ENCODE assay signal across 2 cellular contexts in genomic region chr12:49538740-49539403, GRCh38.
TF ChIP-seq lines count a peak whose summit lies in the region.

KCNH3 (plus strand) TSS chr12:49539030; CDS start chr12:49539417, 387 bp downstream.

TF ChIP-seq in HCT116, 20 proteins besides CTCF, POLR2A, EP300 and RAD21:
- no peak for TF ChIP-seq SIN3A (IDR thresholded peaks at IDR 0.05; ENCODE audit: low read depth)
- no peak for TF ChIP-seq REST (IDR thresholded peaks at IDR 0.05; ENCODE audit: low read depth)
- TF ChIP-seq CEBPB (IDR thresholded peaks at IDR 0.05; ENCODE audit: low read depth) = no peak
- TF ChIP-seq YY1 (IDR thresholded peaks at IDR 0.05; ENCODE audit: extremely low read depth, insufficient replicate concordance, low read depth, low read length) = no peak
- TF ChIP-seq ZFX (IDR thresholded peaks at IDR 0.05) = peak; percentile 29; the same call in 1 of the 2 replicates
- TF ChIP-seq JUND (IDR thresholded peaks at IDR 0.05) = no peak
- TF ChIP-seq ELF1 (IDR thresholded peaks at IDR 0.05; ENCODE audit: borderline replicate concordance, low read depth) = no peak
- no peak for TF ChIP-seq SP1 (IDR thresholded peaks at IDR 0.05; ENCODE audit: low read depth)
- no peak for TF ChIP-seq CBX3 (IDR thresholded peaks at IDR 0.05; ENCODE audit: low read depth)
- TF ChIP-seq, protein P1, sequence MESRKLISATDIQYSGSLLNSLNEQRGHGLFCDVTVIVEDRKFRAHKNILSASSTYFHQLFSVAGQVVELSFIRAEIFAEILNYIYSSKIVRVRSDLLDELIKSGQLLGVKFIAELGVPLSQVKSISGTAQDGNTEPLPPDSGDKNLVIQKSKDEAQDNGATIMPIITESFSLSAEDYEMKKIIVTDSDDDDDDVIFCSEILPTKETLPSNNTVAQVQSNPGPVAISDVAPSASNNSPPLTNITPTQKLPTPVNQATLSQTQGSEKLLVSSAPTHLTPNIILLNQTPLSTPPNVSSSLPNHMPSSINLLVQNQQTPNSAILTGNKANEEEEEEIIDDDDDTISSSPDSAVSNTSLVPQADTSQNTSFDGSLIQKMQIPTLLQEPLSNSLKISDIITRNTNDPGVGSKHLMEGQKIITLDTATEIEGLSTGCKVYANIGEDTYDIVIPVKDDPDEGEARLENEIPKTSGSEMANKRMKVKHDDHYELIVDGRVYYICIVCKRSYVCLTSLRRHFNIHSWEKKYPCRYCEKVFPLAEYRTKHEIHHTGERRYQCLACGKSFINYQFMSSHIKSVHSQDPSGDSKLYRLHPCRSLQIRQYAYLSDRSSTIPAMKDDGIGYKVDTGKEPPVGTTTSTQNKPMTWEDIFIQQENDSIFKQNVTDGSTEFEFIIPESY (IDR thresholded peaks at IDR 0.05; ENCODE audit: extremely low read depth, insufficient replicate concordance, low read length) = no peak
- TF ChIP-seq, protein P2, sequence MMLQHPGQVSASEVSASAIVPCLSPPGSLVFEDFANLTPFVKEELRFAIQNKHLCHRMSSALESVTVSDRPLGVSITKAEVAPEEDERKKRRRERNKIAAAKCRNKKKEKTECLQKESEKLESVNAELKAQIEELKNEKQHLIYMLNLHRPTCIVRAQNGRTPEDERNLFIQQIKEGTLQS (IDR thresholded peaks at IDR 0.05) = no peak
- TF ChIP-seq EZH2phosphoT487 (IDR thresholded peaks at IDR 0.05; ENCODE audit: borderline replicate concordance) = no peak
- no peak for TF ChIP-seq ZNF274 (IDR thresholded peaks at IDR 0.05; ENCODE audit: low read depth, low read length)
- no peak for TF ChIP-seq SRF (IDR thresholded peaks at IDR 0.05; ENCODE audit: low read depth)
- no peak for TF ChIP-seq EZH2 (IDR thresholded peaks at IDR 0.05)
- peak; percentile 35 for TF ChIP-seq POLR2AphosphoS5 (IDR thresholded peaks at IDR 0.05; ENCODE audit: low read depth, low read length)
- TF ChIP-seq FOSL1 (IDR thresholded peaks at IDR 0.05; ENCODE audit: low read depth) = no peak
- TF ChIP-seq EGR1 (IDR thresholded peaks at IDR 0.05; ENCODE audit: low read depth) = no peak; the same call in 1 of the 2 replicates
- TF ChIP-seq, protein P3, sequence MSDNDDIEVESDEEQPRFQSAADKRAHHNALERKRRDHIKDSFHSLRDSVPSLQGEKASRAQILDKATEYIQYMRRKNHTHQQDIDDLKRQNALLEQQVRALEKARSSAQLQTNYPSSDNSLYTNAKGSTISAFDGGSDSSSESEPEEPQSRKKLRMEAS (IDR thresholded peaks at IDR 0.05) = peak; percentile 22; the same call in 1 of the 2 replicates
- TF ChIP-seq TCF7L2 (IDR thresholded peaks at IDR 0.05; ENCODE audit: borderline replicate concordance, extremely low read depth, insufficient read depth, insufficient read length) = peak; percentile 13

TF ChIP-seq in K562, 482 proteins besides CTCF, POLR2A, EP300 and RAD21:
- TF ChIP-seq ZFP91 (CRISPR knock-in tag; IDR thresholded peaks at IDR 0.05) = peak; percentile 94
- 0 out of 2 replicates have a peak, but pooled peaks have one; percentile 30 for TF ChIP-seq MXI1 (IDR thresholded peaks at IDR 0.05; ENCODE audit: low read depth, low read length)
- TF ChIP-seq SOX6 (IDR thresholded peaks at IDR 0.05) = no peak
- TF ChIP-seq EGR1 (conservative IDR thresholded peaks at IDR 0.05) = peak; percentile 65
- TF ChIP-seq NFYB (IDR thresholded peaks at IDR 0.05; ENCODE audit: extremely low read depth, insufficient read length) = no peak
- TF ChIP-seq FOXM1 (IDR thresholded peaks at IDR 0.05; ENCODE audit: low read depth) = no peak
- TF ChIP-seq FOXM1 (CRISPR knock-in tag; IDR thresholded peaks at IDR 0.05; ENCODE audit: low read depth) = no peak
- TF ChIP-seq BACH1 (tag; IDR thresholded peaks at IDR 0.05) = no peak
- no peak for TF ChIP-seq ZNF408 (CRISPR knock-in tag; IDR thresholded peaks at IDR 0.05; ENCODE audit: low read depth)
- no peak for TF ChIP-seq CEBPZ (IDR thresholded peaks at IDR 0.05; ENCODE audit: borderline replicate concordance, low read depth, low read length)
- TF ChIP-seq MIER1 (IDR thresholded peaks at IDR 0.05; ENCODE audit: low read depth) = no peak
- TF ChIP-seq ZNF140 (CRISPR knock-in tag; IDR thresholded peaks at IDR 0.05) = no peak
- TF ChIP-seq RFX1 (IDR thresholded peaks at IDR 0.05) = peak; percentile 91
- no peak for TF ChIP-seq GABPB1 (CRISPR knock-in tag; IDR thresholded peaks at IDR 0.05)
- no peak for TF ChIP-seq PTTG1 (tag; IDR thresholded peaks at IDR 0.05; ENCODE audit: low read depth)
- no peak for TF ChIP-seq SRSF3 (IDR thresholded peaks at IDR 0.05; ENCODE audit: insufficient read depth, low read length)
- TF ChIP-seq, protein P4, sequence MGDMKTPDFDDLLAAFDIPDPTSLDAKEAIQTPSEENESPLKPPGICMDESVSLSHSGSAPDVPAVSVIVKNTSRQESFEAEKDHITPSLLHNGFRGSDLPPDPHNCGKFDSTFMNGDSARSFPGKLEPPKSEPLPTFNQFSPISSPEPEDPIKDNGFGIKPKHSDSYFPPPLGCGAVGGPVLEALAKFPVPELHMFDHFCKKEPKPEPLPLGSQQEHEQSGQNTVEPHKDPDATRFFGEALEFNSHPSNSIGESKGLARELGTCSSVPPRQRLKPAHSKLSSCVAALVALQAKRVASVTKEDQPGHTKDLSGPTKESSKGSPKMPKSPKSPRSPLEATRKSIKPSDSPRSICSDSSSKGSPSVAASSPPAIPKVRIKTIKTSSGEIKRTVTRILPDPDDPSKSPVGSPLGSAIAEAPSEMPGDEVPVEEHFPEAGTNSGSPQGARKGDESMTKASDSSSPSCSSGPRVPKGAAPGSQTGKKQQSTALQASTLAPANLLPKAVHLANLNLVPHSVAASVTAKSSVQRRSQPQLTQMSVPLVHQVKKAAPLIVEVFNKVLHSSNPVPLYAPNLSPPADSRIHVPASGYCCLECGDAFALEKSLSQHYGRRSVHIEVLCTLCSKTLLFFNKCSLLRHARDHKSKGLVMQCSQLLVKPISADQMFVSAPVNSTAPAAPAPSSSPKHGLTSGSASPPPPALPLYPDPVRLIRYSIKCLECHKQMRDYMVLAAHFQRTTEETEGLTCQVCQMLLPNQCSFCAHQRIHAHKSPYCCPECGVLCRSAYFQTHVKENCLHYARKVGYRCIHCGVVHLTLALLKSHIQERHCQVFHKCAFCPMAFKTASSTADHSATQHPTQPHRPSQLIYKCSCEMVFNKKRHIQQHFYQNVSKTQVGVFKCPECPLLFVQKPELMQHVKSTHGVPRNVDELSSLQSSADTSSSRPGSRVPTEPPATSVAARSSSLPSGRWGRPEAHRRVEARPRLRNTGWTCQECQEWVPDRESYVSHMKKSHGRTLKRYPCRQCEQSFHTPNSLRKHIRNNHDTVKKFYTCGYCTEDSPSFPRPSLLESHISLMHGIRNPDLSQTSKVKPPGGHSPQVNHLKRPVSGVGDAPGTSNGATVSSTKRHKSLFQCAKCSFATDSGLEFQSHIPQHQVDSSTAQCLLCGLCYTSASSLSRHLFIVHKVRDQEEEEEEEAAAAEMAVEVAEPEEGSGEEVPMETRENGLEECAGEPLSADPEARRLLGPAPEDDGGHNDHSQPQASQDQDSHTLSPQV (IDR thresholded peaks at IDR 0.05) = no peak
- no peak for TF ChIP-seq ZBTB9 (CRISPR knock-in tag; IDR thresholded peaks at IDR 0.05)
- TF ChIP-seq, protein P5, sequence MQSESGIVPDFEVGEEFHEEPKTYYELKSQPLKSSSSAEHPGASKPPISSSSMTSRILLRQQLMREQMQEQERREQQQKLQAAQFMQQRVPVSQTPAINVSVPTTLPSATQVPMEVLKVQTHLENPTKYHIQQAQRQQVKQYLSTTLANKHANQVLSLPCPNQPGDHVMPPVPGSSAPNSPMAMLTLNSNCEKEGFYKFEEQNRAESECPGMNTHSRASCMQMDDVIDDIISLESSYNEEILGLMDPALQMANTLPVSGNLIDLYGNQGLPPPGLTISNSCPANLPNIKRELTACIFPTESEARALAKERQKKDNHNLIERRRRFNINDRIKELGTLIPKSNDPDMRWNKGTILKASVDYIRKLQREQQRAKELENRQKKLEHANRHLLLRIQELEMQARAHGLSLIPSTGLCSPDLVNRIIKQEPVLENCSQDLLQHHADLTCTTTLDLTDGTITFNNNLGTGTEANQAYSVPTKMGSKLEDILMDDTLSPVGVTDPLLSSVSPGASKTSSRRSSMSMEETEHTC (IDR thresholded peaks at IDR 0.05) = no peak
- no peak for TF ChIP-seq POLR2B (IDR thresholded peaks at IDR 0.05; ENCODE audit: low read depth, partially characterized antibody)
- TF ChIP-seq NCOA6 (IDR thresholded peaks at IDR 0.05) = 0 out of 2 replicates have a peak, but pooled peaks have one; percentile 38
- TF ChIP-seq, protein P6, sequence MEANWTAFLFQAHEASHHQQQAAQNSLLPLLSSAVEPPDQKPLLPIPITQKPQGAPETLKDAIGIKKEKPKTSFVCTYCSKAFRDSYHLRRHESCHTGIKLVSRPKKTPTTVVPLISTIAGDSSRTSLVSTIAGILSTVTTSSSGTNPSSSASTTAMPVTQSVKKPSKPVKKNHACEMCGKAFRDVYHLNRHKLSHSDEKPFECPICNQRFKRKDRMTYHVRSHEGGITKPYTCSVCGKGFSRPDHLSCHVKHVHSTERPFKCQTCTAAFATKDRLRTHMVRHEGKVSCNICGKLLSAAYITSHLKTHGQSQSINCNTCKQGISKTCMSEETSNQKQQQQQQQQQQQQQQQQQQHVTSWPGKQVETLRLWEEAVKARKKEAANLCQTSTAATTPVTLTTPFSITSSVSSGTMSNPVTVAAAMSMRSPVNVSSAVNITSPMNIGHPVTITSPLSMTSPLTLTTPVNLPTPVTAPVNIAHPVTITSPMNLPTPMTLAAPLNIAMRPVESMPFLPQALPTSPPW (CRISPR knock-in tag; IDR thresholded peaks at IDR 0.05) = peak; percentile 74
- TF ChIP-seq NFIC (IDR thresholded peaks at IDR 0.05) = no peak
- no peak for TF ChIP-seq ZNF384 (IDR thresholded peaks at IDR 0.05; ENCODE audit: low read depth, low read length)
- no peak for TF ChIP-seq CAMTA2 (CRISPR knock-in tag; conservative IDR thresholded peaks at IDR 0.05)
- no peak for TF ChIP-seq FIP1L1 (IDR thresholded peaks at IDR 0.05; ENCODE audit: low read depth, low read length, poor library complexity, severe bottlenecking)
- peak; percentile 10 for TF ChIP-seq HMGN3 (IDR thresholded peaks at IDR 0.05; ENCODE audit: borderline replicate concordance, extremely low read depth, insufficient read length, low read depth, low read length)
- TF ChIP-seq NEUROD1 (IDR thresholded peaks at IDR 0.05; ENCODE audit: borderline replicate concordance, low read depth, low read length, partially characterized antibody) = peak; percentile 62
- peak in 1 of 2 experiments; percentile 49; a peak in 1 of 4 replicates for TF ChIP-seq CSDE1 (IDR thresholded peaks at IDR 0.05)
- no peak for TF ChIP-seq E2F6 (IDR thresholded peaks at IDR 0.05; ENCODE audit: borderline replicate concordance in 1 of 2, extremely low read depth in 1 of 2, insufficient read depth in 1 of 2, insufficient read length in 1 of 2, low read depth in 1 of 2, low read length in 1 of 2, poor library complexity in 1 of 2, severe bottlenecking in 1 of 2)
- no peak for TF ChIP-seq PURB (CRISPR knock-in tag; IDR thresholded peaks at IDR 0.05; ENCODE audit: low read depth)
- no peak for TF ChIP-seq ELF2 (CRISPR knock-in tag; IDR thresholded peaks at IDR 0.05)
- no peak for TF ChIP-seq U2AF1 (optimal IDR thresholded peaks at IDR 0.05; ENCODE audit: low read depth, low read length)
